ENCODE assay signal across 7 cellular contexts in genomic region chr11:44936527-44936926, GRCh38. TPM values are rescaled to one million over a fixed set of nuclear protein-coding genes. Genes with fewer than 3 reads are reported as not detected.
A peak's percentile ranks its signal among the peaks of the same experiment; 100 is the strongest.
DNase-seq lines count a peak whose midpoint lies in the region; ATAC-seq and TF ChIP-seq lines count a peak whose summit lies in the region.

No MANE protein-coding gene starts in this region.

- ATAC-seq in HG03103 (IDR thresholded peaks at IDR 0.05; ENCODE audit: low read depth, unreplicated experiment) = peak; percentile 63

- no peak overlapping the region for H3K27ac ChIP-seq in mesendoderm (ENCODE audit: low read depth, low read length)

- H3K27me3 ChIP-seq in mesendoderm (ENCODE audit: insufficient read depth, low read length, poor library complexity) = no peaks in the 10 kb centered on the region

- H3K4ac ChIP-seq in mesendoderm (ENCODE audit: low read depth, low read length) = no peak overlapping the region

- peak; percentile 82 for DNase-seq in NCI-H69 (lab: John Stamatoyannopoulos, UW)
- peak; percentile 81 to 84 for DNase-seq in activated CD4-positive, alpha-beta T cell treated with anti-CD3 and anti-CD28 coated beads, Interleukin-2, amount 50 U/mL, for 4 hours
- DNase-seq in effector CD4-positive, alpha-beta T cell = peak; percentile 76
- DNase-seq in mesendoderm = peak; percentile 87
- peak; percentile 72 to 82 for DNase-seq in stimulated activated CD8-positive, alpha-beta memory T cell treated with anti-CD3 and anti-CD28 coated beads, Interleukin-2, amount 100 ng/mL, for 48 hours (ENCODE audit: low read depth in 2 of 2)

- H3K4me3 ChIP-seq in mesendoderm (ENCODE audit: low read length) = no peak overlapping the region

- H3K56ac ChIP-seq in mesendoderm (ENCODE audit: low read length) = peak overlapping the region; percentile 29

- H3K18ac ChIP-seq in mesendoderm (ENCODE audit: low read length) = no peak overlapping the region

- H3K9ac ChIP-seq in mesendoderm (ENCODE audit: low read length) = no peak overlapping the region

- peak; percentile 90 for TF ChIP-seq CTCF in GM12874 (IDR thresholded peaks at IDR 0.05; ENCODE audit: insufficient read depth, low read depth, low read length)

- no peak overlapping the region for H3K23ac ChIP-seq in mesendoderm (ENCODE audit: low read length)

- H2BK120ac ChIP-seq in mesendoderm (ENCODE audit: low read depth, low read length) = no peak overlapping the region

- H3K79me1 ChIP-seq in mesendoderm (ENCODE audit: low read length) = no peaks in the 10 kb centered on the region

- no peaks in the 10 kb centered on the region for H3K4me1 ChIP-seq in mesendoderm (ENCODE audit: control insufficient read depth, low read depth, low read length)

- no peak overlapping the region for H2BK15ac ChIP-seq in mesendoderm (replicated peaks; ENCODE audit: low read depth)

- no peak overlapping the region for H3K4me2 ChIP-seq in mesendoderm (ENCODE audit: low read length)

- WGBS in mesendoderm (ENCODE audit: extremely low coverage, insufficient coverage, low lambda C conversion rate) = no CpG with 5 or more reads among the region's 20 CpGs

- H3K36me3 ChIP-seq in mesendoderm (ENCODE audit: control insufficient read depth, insufficient read depth, low read length) = no peaks in the 10 kb centered on the region

- H4K8ac ChIP-seq in mesendoderm (ENCODE audit: low read depth, low read length) = no peak overlapping the region

- no peak overlapping the region for H2BK5ac ChIP-seq in mesendoderm (ENCODE audit: low read length)

- no peak overlapping the region for H2AK5ac ChIP-seq in mesendoderm (ENCODE audit: low read length)

- H4K5ac ChIP-seq in mesendoderm (ENCODE audit: low read length) = no peak overlapping the region

- no peaks in the 10 kb centered on the region for H3K79me2 ChIP-seq in mesendoderm (ENCODE audit: control insufficient read depth, insufficient read depth, low read length)

RNA-seq across cellular contexts. Expression of gene TP53I11, which starts 14.2 kb away (rescaled TPM):
- polyA plus RNA-seq in mesendoderm (2013, experiment 1 of 2) = 23.1 TPM
- 24.6 TPM for polyA plus RNA-seq in mesendoderm (2013, experiment 2 of 2)
